16 cellular contexts compared by ENCODE assay signal in genomic region chr7:77549103-77549870, GRCh38. TPM values are rescaled to one million over a fixed set of nuclear protein-coding genes. Genes with fewer than 3 reads are reported as not detected.
DNase-seq lines count a peak whose midpoint lies in the region; ATAC-seq and TF ChIP-seq lines count a peak whose summit lies in the region.
"Had no signal": no experiment of that assay in that cellular context is flagged by ENCODE, and none has a peak within 500 bp of the region (broad histone marks: within the 10 kb centered on the region; RNA-seq: fewer than 3 reads in every experiment).

No MANE protein-coding gene starts in this region.

- H3K4me3 Mint-ChIP-seq in GM23338: no peak overlapping the region
- no peak overlapping the region for H3K4me3 Mint-ChIP-seq in activated CD4-positive, alpha-beta T cell treated with anti-CD3 and anti-CD28 coated beads, Interleukin-2, amount 10 ng/mL, durations not matched to agents 24 days and 14 days
- H3K4me3 Mint-ChIP-seq: CD8-positive, alpha-beta T cell; nephron progenitor cell; stimulated activated naive CD8-positive, alpha-beta T cell treated with anti-CD3 and anti-CD28 coated beads, Interleukin-15, Interleukin-2, amounts not matched to agents 100 ng/mL and 50 ng/mL, for 24 hours had no signal

- H3K9me3 Mint-ChIP-seq in GM23338: no peaks in the 10 kb centered on the region
- no peaks in the 10 kb centered on the region for H3K9me3 Mint-ChIP-seq in activated CD4-positive, alpha-beta T cell treated with anti-CD3 and anti-CD28 coated beads, Interleukin-2, amount 10 ng/mL, durations not matched to agents 24 days and 14 days
- H3K9me3 Mint-ChIP-seq: stimulated activated naive CD8-positive, alpha-beta T cell treated with anti-CD3 and anti-CD28 coated beads, Interleukin-15, Interleukin-2, amounts not matched to agents 100 ng/mL and 50 ng/mL, for 24 hours had no signal

- H3K36me3 ChIP-seq in GM23338 (ENCODE audit: insufficient read depth): no peaks in the 10 kb centered on the region
- H3K36me3 ChIP-seq in left lung: peaks cover 0 to 10% of the 10 kb centered on the region in 2 donors
- H3K36me3 ChIP-seq: colonic mucosa, MG63, uterus had no signal

- H3K27me3 ChIP-seq in GM23338 (ENCODE audit: insufficient read depth): no peaks in the 10 kb centered on the region
- H3K27me3 ChIP-seq in left lung: no peaks in the 10 kb centered on the region
- H3K27me3 ChIP-seq: colonic mucosa, MG63, uterus had no signal

- H3K4me3 ChIP-seq in GM23338: no peak overlapping the region
- no peak overlapping the region for H3K4me3 ChIP-seq in left lung
- H3K4me3 ChIP-seq: colonic mucosa, MG63, uterus had no signal

- H2AFZ ChIP-seq in GM23338: no peak overlapping the region

- no peak for TF ChIP-seq CTCF in GM23338 (conservative IDR thresholded peaks at IDR 0.05; ENCODE audit: low read depth in 2 of 2)
- TF ChIP-seq CTCF in left lung (IDR thresholded peaks at IDR 0.05): no peak
- no peak for TF ChIP-seq CTCF in GM10266 (IDR thresholded peaks at IDR 0.05; ENCODE audit: control insufficient read depth, insufficient read depth, low read depth, missing control alignments)

- DNase-seq in GM23338 (ENCODE audit: low spot score) (no peak), caudate nucleus (lab: John Stamatoyannopoulos, UW) (no peak), left lung (no peak), sciatic nerve (ENCODE audit: low spot score) (no peak), GM10266 (ENCODE audit: extremely low spot score) (no peak), DMS53 (lab: John Stamatoyannopoulos, UW) (no peak)
- no peak for DNase-seq in activated CD4-positive, alpha-beta T cell treated with anti-CD3 and anti-CD28 coated beads, Interleukin-2, amount 10 ng/mL, durations not matched to agents 24 days and 14 days
- DNase-seq: CD8-positive, alpha-beta T cell; colonic mucosa; MG63; NCI-H1694; NCI-H345; nephron progenitor cell; uterus had no signal

- intact Hi-C loops in left lung (cut with DNase I): no loop called here
- intact Hi-C loops in sciatic nerve (cut with DNase I): no loop called here
- intact Hi-C loops in activated CD4-positive, alpha-beta T cell treated with anti-CD3 and anti-CD28 coated beads, Interleukin-2, amount 10 ng/mL, durations not matched to agents 24 days and 14 days (cut with micrococcal nuclease): no loop called here

- H3K27ac ChIP-seq in GM23338 (ENCODE audit: low read depth) (no peak overlapping the region), caudate nucleus (ENCODE audit: low read depth, low read length) (peak overlapping the region; percentile 36), left lung (peak overlapping the region in 1 of 2 donors; percentile 60)
- H3K27ac ChIP-seq: colonic mucosa had no signal

- H3K4me1 Mint-ChIP-seq in GM23338: peaks cover 46% of the 10 kb centered on the region
- H3K4me1 Mint-ChIP-seq in activated CD4-positive, alpha-beta T cell treated with anti-CD3 and anti-CD28 coated beads, Interleukin-2, amount 10 ng/mL, durations not matched to agents 24 days and 14 days: peaks cover 4% of the 10 kb centered on the region

- no peaks in the 10 kb centered on the region for H3F3A ChIP-seq in GM23338 (replicated peaks; ENCODE audit: low read depth)

- H3K27ac Mint-ChIP-seq in GM23338: peak overlapping the region; percentile 0; the same call in 1 of the 2 replicates
- no peak overlapping the region for H3K27ac Mint-ChIP-seq in activated CD4-positive, alpha-beta T cell treated with anti-CD3 and anti-CD28 coated beads, Interleukin-2, amount 10 ng/mL, durations not matched to agents 24 days and 14 days
- H3K27ac Mint-ChIP-seq: CD8-positive, alpha-beta T cell; stimulated activated naive CD8-positive, alpha-beta T cell treated with anti-CD3 and anti-CD28 coated beads, Interleukin-15, Interleukin-2, amounts not matched to agents 100 ng/mL and 50 ng/mL, for 24 hours had no signal

- H3K9me3 ChIP-seq in left lung: no peaks in the 10 kb centered on the region
- H3K9me3 ChIP-seq: colonic mucosa, uterus had no signal

- H3K4me2 ChIP-seq in GM23338: no peak overlapping the region

- no peaks in the 10 kb centered on the region for H3K27me3 Mint-ChIP-seq in GM23338 (ENCODE audit: insufficient read depth, low read depth, poor library complexity)
- no peaks in the 10 kb centered on the region for H3K27me3 Mint-ChIP-seq in activated CD4-positive, alpha-beta T cell treated with anti-CD3 and anti-CD28 coated beads, Interleukin-2, amount 10 ng/mL, durations not matched to agents 24 days and 14 days
- H3K27me3 Mint-ChIP-seq: stimulated activated naive CD8-positive, alpha-beta T cell treated with anti-CD3 and anti-CD28 coated beads, Interleukin-15, Interleukin-2, amounts not matched to agents 100 ng/mL and 50 ng/mL, for 24 hours had no signal

- no peaks in the 10 kb centered on the region for H3K9me2 ChIP-seq in GM23338 (ENCODE audit: insufficient read depth)

- ATAC-seq in GM23338 (peak; percentile 53), left lung (peak; percentile 65), sciatic nerve (peak; percentile 45), GM21619 (IDR thresholded peaks at IDR 0.05; ENCODE audit: unreplicated experiment) (no peak)
- ATAC-seq: CD8-positive, alpha-beta T cell had no signal

- peaks cover 100% of the 10 kb centered on the region for H3K79me2 ChIP-seq in GM23338 (replicated peaks; ENCODE audit: insufficient read depth)

- peaks cover 77% of the 10 kb centered on the region for H4K20me1 ChIP-seq in GM23338 (replicated peaks; ENCODE audit: insufficient read depth)

- peaks cover 37% of the 10 kb centered on the region for H3K4me1 ChIP-seq in GM23338 (ENCODE audit: insufficient read depth)
- H3K4me1 ChIP-seq in left lung: peaks cover 19 to 91% of the 10 kb centered on the region in 2 donors
- H3K4me1 ChIP-seq: colonic mucosa had no signal

- H3K36me3 Mint-ChIP-seq in GM23338 (ENCODE audit: low read depth): peaks cover 4% of the 10 kb centered on the region; the same call in 2 of the 3 replicates
- peaks cover 13% of the 10 kb centered on the region for H3K36me3 Mint-ChIP-seq in activated CD4-positive, alpha-beta T cell treated with anti-CD3 and anti-CD28 coated beads, Interleukin-2, amount 10 ng/mL, durations not matched to agents 24 days and 14 days (ENCODE audit: low read depth)
- H3K36me3 Mint-ChIP-seq: CD8-positive, alpha-beta T cell had no signal

TF ChIP-seq in GM23338, 12 proteins besides CTCF, POLR2A, EP300 and RAD21 (continues in another document):
- no peak for TF ChIP-seq NANOG (IDR thresholded peaks at IDR 0.05; ENCODE audit: borderline replicate concordance)
- no peak for TF ChIP-seq STAT1 (IDR thresholded peaks at IDR 0.05; ENCODE audit: unreplicated experiment)
- TF ChIP-seq EZH2 (IDR thresholded peaks at IDR 0.05; ENCODE audit: low read depth, unreplicated experiment): no peak
- no peak for TF ChIP-seq JUNB (IDR thresholded peaks at IDR 0.05; ENCODE audit: unreplicated experiment)
- TF ChIP-seq ZNF331 (CRISPR knock-in tag; IDR thresholded peaks at IDR 0.05; ENCODE audit: low read depth): no peak
- no peak for TF ChIP-seq ZNF114 (CRISPR knock-in tag; IDR thresholded peaks at IDR 0.05)
- no peak for TF ChIP-seq POLR2AphosphoS5 (IDR thresholded peaks at IDR 0.05; ENCODE audit: low read depth)
- no peak for TF ChIP-seq EZH2phosphoT487 (IDR thresholded peaks at IDR 0.05; ENCODE audit: unreplicated experiment)
- TF ChIP-seq CREB1 (CRISPR knock-in tag; IDR thresholded peaks at IDR 0.05; ENCODE audit: low read depth): no peak
- no peak for TF ChIP-seq REST (IDR thresholded peaks at IDR 0.05; ENCODE audit: unreplicated experiment)

RNA-seq across cellular contexts. Expression of gene PTPN12, which starts 12.2 kb away (rescaled TPM):
- total RNA-seq in GM23338 (2014; rRNA removed; shearing (Covaris generic)): 131 and 187 TPM in 2 replicates
- 55.1 and 58.8 TPM in 2 replicates for polyA plus RNA-seq in GM23338 (2016; fragmentation: Nextera tagmentation; extraction: Ambion mirVana)
- total RNA-seq in left lung (100 to 1,000 TPM; 119 to 138 TPM), sciatic nerve (166 TPM)
- 9.8 and 12.7 TPM in 2 replicates for total RNA-seq in activated CD4-positive, alpha-beta T cell treated with anti-CD3 and anti-CD28 coated beads, Interleukin-2, amount 10 ng/mL, durations not matched to agents 24 days and 14 days
